1 cellular context compared by ENCODE assay signal in the genomic region with DNA sequence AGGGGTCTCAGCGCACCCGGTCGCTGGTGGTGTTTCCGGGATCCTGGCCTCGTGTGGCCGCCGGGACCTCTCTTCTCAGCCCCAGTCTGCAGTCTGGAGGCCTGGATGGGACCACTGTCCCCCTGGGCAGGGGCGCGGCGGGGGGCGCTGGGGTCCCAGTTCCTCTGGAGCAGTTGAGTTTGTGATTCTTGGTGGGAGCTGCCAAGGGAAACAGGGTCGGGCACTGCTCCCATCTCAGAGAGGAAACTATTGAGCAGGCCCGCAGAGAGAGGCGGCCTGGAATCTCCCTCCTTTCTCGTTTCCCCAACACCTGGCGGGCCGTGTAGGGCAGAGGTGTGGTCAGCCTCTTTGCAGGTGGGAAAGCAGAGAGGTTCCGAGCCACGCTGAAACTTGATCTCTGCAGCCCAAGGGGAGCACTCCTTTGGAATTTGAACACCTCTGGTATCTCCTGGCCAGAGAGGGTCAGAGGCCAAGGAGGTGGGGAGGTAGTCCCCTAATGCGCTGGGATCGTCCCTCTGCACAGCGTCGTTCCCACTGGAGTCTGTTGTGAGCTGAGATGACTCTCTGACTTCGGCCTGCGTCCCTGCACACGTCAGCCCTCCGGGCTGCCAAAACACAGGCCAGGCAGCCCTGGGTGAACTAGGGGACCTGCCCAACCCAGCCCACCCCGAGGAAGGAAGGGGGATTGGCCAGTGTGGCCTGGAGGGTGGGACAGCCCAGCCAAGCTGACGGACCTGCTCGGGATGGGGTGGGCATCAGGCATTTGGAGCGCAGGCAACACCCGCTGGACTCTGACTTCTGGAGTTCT.
TF ChIP-seq lines count a peak whose summit lies in the region.

No MANE protein-coding gene starts in this region.

TF ChIP-seq in K562, 482 proteins besides CTCF, POLR2A, EP300 and RAD21:
- TF ChIP-seq, protein P1, sequence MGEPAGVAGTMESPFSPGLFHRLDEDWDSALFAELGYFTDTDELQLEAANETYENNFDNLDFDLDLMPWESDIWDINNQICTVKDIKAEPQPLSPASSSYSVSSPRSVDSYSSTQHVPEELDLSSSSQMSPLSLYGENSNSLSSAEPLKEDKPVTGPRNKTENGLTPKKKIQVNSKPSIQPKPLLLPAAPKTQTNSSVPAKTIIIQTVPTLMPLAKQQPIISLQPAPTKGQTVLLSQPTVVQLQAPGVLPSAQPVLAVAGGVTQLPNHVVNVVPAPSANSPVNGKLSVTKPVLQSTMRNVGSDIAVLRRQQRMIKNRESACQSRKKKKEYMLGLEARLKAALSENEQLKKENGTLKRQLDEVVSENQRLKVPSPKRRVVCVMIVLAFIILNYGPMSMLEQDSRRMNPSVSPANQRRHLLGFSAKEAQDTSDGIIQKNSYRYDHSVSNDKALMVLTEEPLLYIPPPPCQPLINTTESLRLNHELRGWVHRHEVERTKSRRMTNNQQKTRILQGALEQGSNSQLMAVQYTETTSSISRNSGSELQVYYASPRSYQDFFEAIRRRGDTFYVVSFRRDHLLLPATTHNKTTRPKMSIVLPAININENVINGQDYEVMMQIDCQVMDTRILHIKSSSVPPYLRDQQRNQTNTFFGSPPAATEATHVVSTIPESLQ (CRISPR knock-in tag; IDR thresholded peaks at IDR 0.05) = 0 out of 2 replicates have a peak, but pooled peaks have one; percentile 34
- TF ChIP-seq, protein P2, sequence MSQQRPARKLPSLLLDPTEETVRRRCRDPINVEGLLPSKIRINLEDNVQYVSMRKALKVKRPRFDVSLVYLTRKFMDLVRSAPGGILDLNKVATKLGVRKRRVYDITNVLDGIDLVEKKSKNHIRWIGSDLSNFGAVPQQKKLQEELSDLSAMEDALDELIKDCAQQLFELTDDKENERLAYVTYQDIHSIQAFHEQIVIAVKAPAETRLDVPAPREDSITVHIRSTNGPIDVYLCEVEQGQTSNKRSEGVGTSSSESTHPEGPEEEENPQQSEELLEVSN (IDR thresholded peaks at IDR 0.05; ENCODE audit: borderline replicate concordance in 1 of 2, extremely low read depth in 1 of 2, insufficient read depth in 1 of 2, insufficient read length in 1 of 2, low read depth in 1 of 2, low read length in 1 of 2, poor library complexity in 1 of 2, severe bottlenecking in 1 of 2) = peak in 1 of 2 experiments; percentile 3
- TF ChIP-seq ZMIZ1 (IDR thresholded peaks at IDR 0.05; ENCODE audit: low read depth in 2 of 2, low read length in 2 of 2) (no peak), ZNF263 (CRISPR knock-in tag; IDR thresholded peaks at IDR 0.05; ENCODE audit: borderline replicate concordance) (peak; percentile 44; the same call in 1 of the 2 replicates), ZFX (CRISPR knock-in tag; IDR thresholded peaks at IDR 0.05) (peak; percentile 5; the same call in 1 of the 2 replicates), RBBP5 (IDR thresholded peaks at IDR 0.05; ENCODE audit: borderline replicate concordance, insufficient read depth, low read length, poor library complexity, severe bottlenecking) (peak; percentile 53), TCFL5 (CRISPR knock-in tag; conservative IDR thresholded peaks at IDR 0.05) (no peak), ZNF445 (CRISPR knock-in tag; IDR thresholded peaks at IDR 0.05; ENCODE audit: low read depth) (no peak), RNF2 (IDR thresholded peaks at IDR 0.05) (no peak), CREM (IDR thresholded peaks at IDR 0.05; ENCODE audit: low read depth) (0 out of 2 replicates have a peak, but pooled peaks have one; percentile 3), KDM5B (IDR thresholded peaks at IDR 0.05; ENCODE audit: insufficient replicate concordance, low read depth, low read length) (peak; percentile 11), GTF2E2 (tag; IDR thresholded peaks at IDR 0.05) (0 out of 2 replicates have a peak, but pooled peaks have one; percentile 4), ZBTB7A (IDR thresholded peaks at IDR 0.05; ENCODE audit: borderline replicate concordance, control insufficient read depth, low read depth, low read length) (peak; percentile 30; the same call in 1 of the 2 replicates), SMARCE1 (IDR thresholded peaks at IDR 0.05) (no peak), ELF1 (tag; IDR thresholded peaks at IDR 0.05) (no peak)
